ENCODE assay signal across 8 cellular contexts in the genomic region with DNA sequence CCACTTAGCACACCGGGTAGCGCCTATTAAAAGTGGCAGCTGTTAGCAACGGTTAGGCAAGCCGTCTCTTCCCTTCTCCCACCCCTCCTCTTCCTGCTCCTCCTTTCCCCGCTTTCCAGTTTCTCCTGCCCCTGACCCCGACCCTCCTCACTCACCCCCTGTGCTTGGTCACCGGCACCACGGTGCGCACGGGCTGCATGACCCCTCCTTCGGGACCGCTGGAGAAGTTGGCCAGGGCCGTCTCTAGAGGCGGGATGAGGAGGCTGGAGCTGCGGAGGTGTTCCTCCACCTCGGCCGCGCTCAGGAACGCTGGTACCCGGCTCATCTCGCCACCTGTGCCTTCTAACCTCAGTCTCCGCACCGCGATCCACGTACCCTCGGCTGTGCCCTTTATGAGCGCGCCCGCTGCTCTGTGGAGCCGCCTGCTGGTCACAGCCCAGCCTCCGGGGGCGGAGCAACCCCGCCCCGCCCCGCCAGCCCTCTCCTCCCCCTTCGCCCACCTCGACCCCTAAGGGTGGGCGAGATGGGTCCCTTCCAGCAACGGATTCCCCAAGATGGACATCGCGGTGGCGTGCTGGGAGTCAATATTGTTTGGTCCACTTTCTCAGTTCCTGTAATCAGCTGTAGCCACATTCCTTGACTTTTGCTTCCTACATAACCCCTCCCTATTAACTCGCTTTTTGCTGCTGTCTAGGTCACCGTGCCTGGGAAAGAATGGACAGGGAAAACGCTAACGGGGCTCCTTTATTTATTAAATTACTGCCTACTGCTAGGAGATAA. TPM values are rescaled to one million over a fixed set of nuclear protein-coding genes. Genes with fewer than 3 reads are reported as not detected.
DNase-seq lines count a peak whose midpoint lies in the region; ATAC-seq and TF ChIP-seq lines count a peak whose summit lies in the region.

A gene (minus strand): TSS at position 364 of the 780 bp plus-strand sequence. CDS start 39 bp downstream, at position 325.

- H3K79me2 ChIP-seq in trophoblast cell (ENCODE audit: control insufficient read depth, insufficient read depth, low read length, poor library complexity) = no peaks in the 10 kb centered on the region

- no peaks in the 10 kb centered on the region for H3K36me3 ChIP-seq in cardiac muscle cell
- H3K36me3 ChIP-seq in trophoblast cell (ENCODE audit: control insufficient read depth in 1 of 2, insufficient read depth in 2 of 2, low read length in 2 of 2) = no peaks in the 10 kb centered on the region

- H3K79me1 ChIP-seq in trophoblast cell (ENCODE audit: low read length) = no peaks in the 10 kb centered on the region

- no peak within 1 kb of the TSS for H4K12ac ChIP-seq in trophoblast cell (ENCODE audit: low read depth, low read length)

- H3K27me3 ChIP-seq in cardiac muscle cell (peaks cover 52% of the 10 kb centered on the region), trophoblast cell (ENCODE audit: insufficient read depth, low read length) (no peaks in the 10 kb centered on the region)

- H3K4me1 ChIP-seq in cardiac muscle cell (ENCODE audit: low read depth) (no peaks in the 10 kb centered on the region), trophoblast cell (ENCODE audit: control insufficient read depth in 1 of 2, insufficient read depth in 2 of 2, low read length in 2 of 2) (peaks cover 3 to 4% of the 10 kb centered on the region in 2 experiments)

- no peak within 1 kb of the TSS for H2BK120ac ChIP-seq in trophoblast cell (ENCODE audit: insufficient read depth, low read length, poor library complexity)

- ATAC-seq in HG02623 (IDR thresholded peaks at IDR 0.05; ENCODE audit: unreplicated experiment) (peak; percentile 40), GM18498 (IDR thresholded peaks at IDR 0.05; ENCODE audit: unreplicated experiment) (no peak), HG03565 (IDR thresholded peaks at IDR 0.05; ENCODE audit: unreplicated experiment) (no peak)

- H3K9ac ChIP-seq in trophoblast cell (ENCODE audit: low read length) = no peak within 1 kb of the TSS

- H3K9me3 ChIP-seq in cardiac muscle cell (ENCODE audit: low read depth) (no peaks in the 10 kb centered on the region), trophoblast cell (ENCODE audit: insufficient read depth, low read depth, low read length) (peaks cover 1% of the 10 kb centered on the region)

- no peak within 1 kb of the TSS for H2BK5ac ChIP-seq in trophoblast cell (ENCODE audit: low read depth, low read length, poor library complexity)

- H3K18ac ChIP-seq in trophoblast cell (ENCODE audit: low read length) = no peak within 1 kb of the TSS

- no peak within 1 kb of the TSS for H3K4ac ChIP-seq in trophoblast cell (ENCODE audit: low read depth, low read length)

- peak within 1 kb of the TSS; percentile 77 for H3K4me2 ChIP-seq in trophoblast cell (ENCODE audit: low read length)

- H3K27ac ChIP-seq in cardiac muscle cell (no peak within 1 kb of the TSS), trophoblast cell (ENCODE audit: low read depth, low read length) (no peak within 1 kb of the TSS)

- H3K4me3 ChIP-seq in cardiac muscle cell = peak within 1 kb of the TSS; percentile 31
- H3K4me3 ChIP-seq in trophoblast cell (ENCODE audit: low read depth, low read length) = peak within 1 kb of the TSS; percentile 63

- no CpG with 5 or more reads among the region's 46 CpGs for WGBS in trophoblast cell (ENCODE audit: extremely low coverage, insufficient coverage, insufficient read length)

- no peak within 1 kb of the TSS for H2AK5ac ChIP-seq in trophoblast cell (ENCODE audit: low read length)

- H3K14ac ChIP-seq in trophoblast cell (ENCODE audit: low read length) = no peak within 1 kb of the TSS

- H3K23ac ChIP-seq in trophoblast cell (ENCODE audit: low read length) = no peak within 1 kb of the TSS

- TF ChIP-seq CTCF in cardiac muscle cell (IDR thresholded peaks at IDR 0.05; ENCODE audit: low read depth, low read length) = peak; percentile 78

- H4K91ac ChIP-seq in trophoblast cell (ENCODE audit: low read depth, low read length) = no peak within 1 kb of the TSS

- DNase-seq in Daoy (ENCODE audit: low read depth) (peak; percentile 59), NCI-H748 (lab: John Stamatoyannopoulos, UW; ENCODE audit: unreplicated experiment) (peak; percentile 81), cardiac muscle cell (ENCODE audit: low read depth in 1 of 2, low spot score in 1 of 2) (peak; percentile 39 to 72), trophoblast cell (peak in 1 of 2 donors; percentile 28)
- DNase-seq in activated T-helper 9 cell treated with anti-CD3 and anti-CD28 coated beads, Interleukin-2, amount 50 U/mL, for 16 hours (ENCODE audit: low read depth) = peak; percentile 7

- H2AFZ ChIP-seq in trophoblast cell (ENCODE audit: insufficient read depth, low read length, poor library complexity) = peak within 1 kb of the TSS; percentile 38

- no peak within 1 kb of the TSS for H4K8ac ChIP-seq in trophoblast cell (ENCODE audit: low read depth, low read length)

- H2BK12ac ChIP-seq in trophoblast cell (ENCODE audit: low read length) = no peak within 1 kb of the TSS

RNA-seq across cellular contexts. Expression of the gene that starts here (rescaled TPM):
- not detected in 2 replicates for total RNA-seq in Daoy (2014; rRNA removed; shearing (Covaris generic))
- total RNA-seq in cardiac muscle cell = 0.21 TPM in 1 of 2 replicates, not detected in the other
- not detected in 2 replicates for polyA plus RNA-seq in cardiac muscle cell
- polyA plus RNA-seq in trophoblast cell (2013) = 0.42 and 0.45 TPM in 2 replicates

Comparison
In these comparisons a context has a peak if more than half of its experiments do, and no peak if none do; other contexts are left out.
1. Peak in DNase-seq in Daoy; RNA of the gene not detected or under 1 TPM.
2. Peak in DNase-seq and H3K4me3 ChIP-seq in cardiac muscle cell; RNA of the gene not detected or under 1 TPM.